9 cellular contexts compared by ENCODE assay signal in genomic region chr2:116510117-116510671, GRCh38.
DNase-seq lines count a peak whose midpoint lies in the region; ATAC-seq and TF ChIP-seq lines count a peak whose summit lies in the region.
"Had no signal": no experiment of that assay in that cellular context is flagged by ENCODE, and none has a peak within 500 bp of the region (broad histone marks: within the 10 kb centered on the region; RNA-seq: fewer than 3 reads in every experiment).

No MANE protein-coding gene starts in this region.

- CTCF ChIA-PET in activated CD8-positive, alpha-beta T cell treated with anti-CD3 and anti-CD28 coated beads for 36 hours (lab: Charles Lee): interaction anchor here (1.0 kb wide), 1 partner anchor 10 kb away, joined by 4 read pairs; no protein-coding TSS in a partner anchor

- in situ Hi-C loops in astrocyte of the cerebellum (cut with HindIII; ENCODE audit: low sequenced_read_pairs): no loop called here

- intact Hi-C loops in activated CD8-positive, alpha-beta T cell treated with anti-CD3 and anti-CD28 coated beads for 36 hours (cut with micrococcal nuclease): no loop called here

- no peak overlapping the region for H3K4me3 ChIP-seq in astrocyte of the cerebellum (ENCODE audit: low read depth, low read length)
- H3K4me3 ChIP-seq: A549 had no signal

- POLR2A ChIA-PET in activated CD8-positive, alpha-beta T cell treated with anti-CD3 and anti-CD28 coated beads for 36 hours (lab: Charles Lee): no interaction called here

- no peak for ATAC-seq in activated CD8-positive, alpha-beta T cell treated with anti-CD3 and anti-CD28 coated beads for 36 hours
- ATAC-seq: A549 had no signal

- no peaks in the 10 kb centered on the region for H3K27me3 Mint-ChIP-seq in progenitor cell of endocrine pancreas
- H3K27me3 Mint-ChIP-seq in activated CD8-positive, alpha-beta T cell treated with anti-CD3 and anti-CD28 coated beads for 36 hours: no peaks in the 10 kb centered on the region

- TF ChIP-seq CTCF in astrocyte of the cerebellum (IDR thresholded peaks at IDR 0.05; ENCODE audit: low read depth, low read length, missing control alignments) (peak; percentile 60), progenitor cell of endocrine pancreas (IDR thresholded peaks at IDR 0.05; ENCODE audit: unreplicated experiment) (peak; percentile 58)
- TF ChIP-seq CTCF in activated CD8-positive, alpha-beta T cell treated with anti-CD3 and anti-CD28 coated beads for 36 hours (IDR thresholded peaks at IDR 0.05): no peak

- H3K4me1 Mint-ChIP-seq in progenitor cell of endocrine pancreas (ENCODE audit: low read depth): no peaks in the 10 kb centered on the region
- no peaks in the 10 kb centered on the region for H3K4me1 Mint-ChIP-seq in activated CD8-positive, alpha-beta T cell treated with anti-CD3 and anti-CD28 coated beads for 36 hours (ENCODE audit: low read depth)

- H3K9me3 Mint-ChIP-seq in progenitor cell of endocrine pancreas (ENCODE audit: low read depth): no peaks in the 10 kb centered on the region
- peaks cover 19% of the 10 kb centered on the region for H3K9me3 Mint-ChIP-seq in activated CD8-positive, alpha-beta T cell treated with anti-CD3 and anti-CD28 coated beads for 36 hours

- H3K4me3 Mint-ChIP-seq in progenitor cell of endocrine pancreas (ENCODE audit: low read depth): no peak overlapping the region
- no peak overlapping the region for H3K4me3 Mint-ChIP-seq in activated CD8-positive, alpha-beta T cell treated with anti-CD3 and anti-CD28 coated beads for 36 hours

- H3K36me3 Mint-ChIP-seq in progenitor cell of endocrine pancreas (ENCODE audit: insufficient read depth): no peaks in the 10 kb centered on the region
- no peaks in the 10 kb centered on the region for H3K36me3 Mint-ChIP-seq in activated CD8-positive, alpha-beta T cell treated with anti-CD3 and anti-CD28 coated beads for 36 hours (ENCODE audit: low read depth)

- H3K27ac Mint-ChIP-seq in progenitor cell of endocrine pancreas: no peak overlapping the region
- no peak overlapping the region for H3K27ac Mint-ChIP-seq in activated CD8-positive, alpha-beta T cell treated with anti-CD3 and anti-CD28 coated beads for 36 hours

- DNase-seq in DMS 273 (lab: John Stamatoyannopoulos, UW; ENCODE audit: unreplicated experiment): peak; percentile 64
- no peak for DNase-seq in DMS 273 treated with DMSO at 0.1 percent for 48 hours (lab: John Stamatoyannopoulos, UW)
- peak; percentile 15 for DNase-seq in NCI-H2029 treated with DMSO at 0.1 percent for 48 hours (lab: John Stamatoyannopoulos, UW)
- DNase-seq in astrocyte of the cerebellum (ENCODE audit: low read depth): no peak
- no peak for DNase-seq in progenitor cell of endocrine pancreas (ENCODE audit: low spot score, unreplicated experiment)
- DNase-seq in activated CD8-positive, alpha-beta T cell treated with anti-CD3 and anti-CD28 coated beads for 36 hours: no peak
- DNase-seq in stimulated activated CD8-positive, alpha-beta memory T cell treated with anti-CD3 and anti-CD28 coated beads, Interleukin-4, amount 100 ng/mL, for 48 hours: no peak
- no peak for DNase-seq in DMS114 treated with DMSO at 0.1 percent for 48 hours (lab: John Stamatoyannopoulos, UW; ENCODE audit: unreplicated experiment)

Comparison
In these comparisons a context has a peak if more than half of its experiments do, and no peak if none do; other contexts are left out.
1. DNase-seq: peak in DMS 273 (single experiment) and NCI-H2029 treated with DMSO at 0.1 percent for 48 hours (single experiment); none in DMS 273 treated with DMSO at 0.1 percent for 48 hours (single experiment), astrocyte of the cerebellum (single experiment), progenitor cell of endocrine pancreas (single experiment), activated CD8-positive, alpha-beta T cell treated with anti-CD3 and anti-CD28 coated beads for 36 hours (single experiment), stimulated activated CD8-positive, alpha-beta memory T cell treated with anti-CD3 and anti-CD28 coated beads, Interleukin-4, amount 100 ng/mL, for 48 hours (single experiment) and DMS114 treated with DMSO at 0.1 percent for 48 hours (single experiment).